ENCODE assay signal across 8 cellular contexts in genomic region chr3:46892285-46893145, GRCh38.
DNase-seq lines count a peak whose midpoint lies in the region; TF ChIP-seq lines count a peak whose summit lies in the region.

No MANE protein-coding gene starts in this region.

- no peaks in the 10 kb centered on the region for H4K20me1 ChIP-seq in OCI-LY3 (ENCODE audit: insufficient read depth, low read length)

- no peaks in the 10 kb centered on the region for H3K79me2 ChIP-seq in OCI-LY3 (ENCODE audit: low read length)

- peak overlapping the region; percentile 89 for H3K4me3 ChIP-seq in OCI-LY3 (ENCODE audit: low read length)
- peak overlapping the region; percentile 26 for H3K4me3 ChIP-seq in choroid plexus epithelial cell (ENCODE audit: low read depth, low read length)
- H3K4me3 ChIP-seq in skeletal muscle cell (ENCODE audit: low read depth, low read length): peak overlapping the region; percentile 39

- H3K36me3 ChIP-seq in OCI-LY3 (replicated peaks; ENCODE audit: low read depth, low read length): no peaks in the 10 kb centered on the region

- H3K9me3 ChIP-seq in OCI-LY3 (ENCODE audit: insufficient read depth, low read length): no peaks in the 10 kb centered on the region

- peak overlapping the region; percentile 82 for H3K4me2 ChIP-seq in OCI-LY3 (ENCODE audit: low read length)

- H3K9ac ChIP-seq in OCI-LY3 (ENCODE audit: low read length): peak overlapping the region; percentile 61

- peaks cover 8% of the 10 kb centered on the region for H3K27me3 ChIP-seq in OCI-LY3 (ENCODE audit: low read depth, low read length)

- H2AFZ ChIP-seq in OCI-LY3 (ENCODE audit: low read depth, low read length): peak overlapping the region; percentile 82

- no peak overlapping the region for H3K27ac ChIP-seq in OCI-LY3 (ENCODE audit: low read length)

- TF ChIP-seq CTCF in OCI-LY3 (IDR thresholded peaks at IDR 0.05; ENCODE audit: low read depth, low read length) (no peak), choroid plexus epithelial cell (conservative IDR thresholded peaks at IDR 0.05; ENCODE audit: low read depth, low read length) (no peak)

- H3K4me1 ChIP-seq in OCI-LY3 (ENCODE audit: low read length): peaks cover 19% of the 10 kb centered on the region

- DNase-seq in 8988T (peak; percentile 99), GF-D8 (lab: John Stamatoyannopoulos, UW) (peak; percentile 42), choroid plexus epithelial cell (ENCODE audit: low read depth) (peak; percentile 30), inferior parietal cortex (ENCODE audit: extremely low spot score) (peak; percentile 45), skeletal muscle cell (ENCODE audit: low read depth) (no peak), GDM1 (lab: John Stamatoyannopoulos, UW) (no peak)
- no peak for DNase-seq in NK-92 treated with Interleukin-12 subunit alpha and Interleukin-12 subunit beta, amount 100 ng/mL, for 24 hours (lab: John Stamatoyannopoulos, UW)

Comparison
In these comparisons a context has a peak if more than half of its experiments do, and no peak if none do; other contexts are left out.
1. DNase-seq: peak in 8988T (single experiment), GF-D8 (single experiment), choroid plexus epithelial cell (single experiment) and inferior parietal cortex (single experiment); none in skeletal muscle cell (single experiment), GDM1 (single experiment) and NK-92 treated with Interleukin-12 subunit alpha and Interleukin-12 subunit beta, amount 100 ng/mL, for 24 hours (single experiment).
2. H3K4me3 ChIP-seq: peak in every context shown above with its lines; median percentile 89 in OCI-LY3; 39 in skeletal muscle cell; 26 in choroid plexus epithelial cell.